ENCODE assay signal across 1 cellular context in genomic region chr3:170092907-170093306, GRCh38.
TF ChIP-seq lines count a peak whose summit lies in the region.

No MANE protein-coding gene starts in this region.

TF ChIP-seq in K562, 482 proteins besides CTCF, POLR2A, EP300 and RAD21:
- TF ChIP-seq ZNF384 (IDR thresholded peaks at IDR 0.05; ENCODE audit: low read depth, low read length) (no peak), CEBPB (tag; IDR thresholded peaks at IDR 0.05) (0 out of 2 replicates have a peak, but pooled peaks have one; percentile 18), RBBP5 (IDR thresholded peaks at IDR 0.05; ENCODE audit: borderline replicate concordance, insufficient read depth, low read length, poor library complexity, severe bottlenecking) (no peak)
